Comparison of ENCODE assay signal across 1 cellular context in genomic region chr1:37479255-37480124, GRCh38.
TF ChIP-seq lines count a peak whose summit lies in the region.

No MANE protein-coding gene starts in this region.

TF ChIP-seq in SK-N-SH, 30 proteins besides CTCF, POLR2A, EP300 and RAD21 (continued from another document):
- TF ChIP-seq USF1 (IDR thresholded peaks at IDR 0.05; ENCODE audit: borderline replicate concordance, low read depth) (no peak), USF2 (IDR thresholded peaks at IDR 0.05; ENCODE audit: borderline replicate concordance, low read depth, low read length) (no peak), MEF2A (IDR thresholded peaks at IDR 0.05; ENCODE audit: borderline replicate concordance, low read depth) (no peak), JUND (IDR thresholded peaks at IDR 0.05) (peak; percentile 69; the same call in 1 of the 2 replicates)
- TF ChIP-seq, protein P1, sequence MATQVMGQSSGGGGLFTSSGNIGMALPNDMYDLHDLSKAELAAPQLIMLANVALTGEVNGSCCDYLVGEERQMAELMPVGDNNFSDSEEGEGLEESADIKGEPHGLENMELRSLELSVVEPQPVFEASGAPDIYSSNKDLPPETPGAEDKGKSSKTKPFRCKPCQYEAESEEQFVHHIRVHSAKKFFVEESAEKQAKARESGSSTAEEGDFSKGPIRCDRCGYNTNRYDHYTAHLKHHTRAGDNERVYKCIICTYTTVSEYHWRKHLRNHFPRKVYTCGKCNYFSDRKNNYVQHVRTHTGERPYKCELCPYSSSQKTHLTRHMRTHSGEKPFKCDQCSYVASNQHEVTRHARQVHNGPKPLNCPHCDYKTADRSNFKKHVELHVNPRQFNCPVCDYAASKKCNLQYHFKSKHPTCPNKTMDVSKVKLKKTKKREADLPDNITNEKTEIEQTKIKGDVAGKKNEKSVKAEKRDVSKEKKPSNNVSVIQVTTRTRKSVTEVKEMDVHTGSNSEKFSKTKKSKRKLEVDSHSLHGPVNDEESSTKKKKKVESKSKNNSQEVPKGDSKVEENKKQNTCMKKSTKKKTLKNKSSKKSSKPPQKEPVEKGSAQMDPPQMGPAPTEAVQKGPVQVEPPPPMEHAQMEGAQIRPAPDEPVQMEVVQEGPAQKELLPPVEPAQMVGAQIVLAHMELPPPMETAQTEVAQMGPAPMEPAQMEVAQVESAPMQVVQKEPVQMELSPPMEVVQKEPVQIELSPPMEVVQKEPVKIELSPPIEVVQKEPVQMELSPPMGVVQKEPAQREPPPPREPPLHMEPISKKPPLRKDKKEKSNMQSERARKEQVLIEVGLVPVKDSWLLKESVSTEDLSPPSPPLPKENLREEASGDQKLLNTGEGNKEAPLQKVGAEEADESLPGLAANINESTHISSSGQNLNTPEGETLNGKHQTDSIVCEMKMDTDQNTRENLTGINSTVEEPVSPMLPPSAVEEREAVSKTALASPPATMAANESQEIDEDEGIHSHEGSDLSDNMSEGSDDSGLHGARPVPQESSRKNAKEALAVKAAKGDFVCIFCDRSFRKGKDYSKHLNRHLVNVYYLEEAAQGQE (IDR thresholded peaks at IDR 0.05; ENCODE audit: low read depth, low read length), result peak; percentile 54; the same call in 1 of the 2 replicates
TF ChIP-seq in SK-N-SH: peak in this region for 9.
